Comparison of ENCODE assay signal across 8 cellular contexts in genomic region chr6:11207199-11207968, GRCh38. TPM values are rescaled to one million over a fixed set of nuclear protein-coding genes. Genes with fewer than 3 reads are reported as not detected.
DNase-seq lines count a peak whose midpoint lies in the region; ATAC-seq and TF ChIP-seq lines count a peak whose summit lies in the region.

No MANE protein-coding gene starts in this region.

- H3K36me3 ChIP-seq in Panc1 (ENCODE audit: control insufficient read depth, insufficient read depth, low read length) (no peaks in the 10 kb centered on the region), esophagus muscularis mucosa (peaks cover 0 to 56% (median 0%) of the 10 kb centered on the region in 4 donors), SJCRH30 (no peaks in the 10 kb centered on the region)

- DNase-seq in ELR (ENCODE audit: low read depth) (peak; percentile 96), Panc1 (ENCODE audit: low read depth, low spot score) (peak; percentile 87), esophagus muscularis mucosa (ENCODE audit: extremely low spot score) (no peak), SJCRH30 (no peak)

- H3K27ac ChIP-seq in Panc1 (ENCODE audit: low read length) (no peak overlapping the region), esophagus muscularis mucosa (replicated peaks in 1 of 4) (peak overlapping the region; percentile 38 to 60 (median 53)), SJCRH30 (no peak overlapping the region)

- POLR2A ChIA-PET in Panc1 (lab: Charles Lee): no interaction called here

- H3K27ac Mint-ChIP-seq in nephron: peak overlapping the region; percentile 20 to 76 (median 37)

- in situ Hi-C loops in Panc1 (cut with HindIII; ENCODE audit: low pct_unique_long_range_greater_than_20kb, low sequenced_read_pairs): no loop called here

- peaks cover 41% of the 10 kb centered on the region for H3K36me3 Mint-ChIP-seq in nephron (ENCODE audit: low read depth)

- H3K4me1 ChIP-seq in Panc1 (ENCODE audit: control insufficient read depth, insufficient read depth, low read length): no peaks in the 10 kb centered on the region
- peaks cover 53 to 69% (median 60%) of the 10 kb centered on the region in 4 donors for H3K4me1 ChIP-seq in esophagus muscularis mucosa
- peaks cover 10% of the 10 kb centered on the region for H3K4me1 ChIP-seq in SJCRH30

- BruUV-seq in Panc1 (replicated peaks; lab: Mats Ljungman, UMichigan): no TSS peak

- no peak for TF ChIP-seq POLR2A in esophagus muscularis mucosa (IDR thresholded peaks at IDR 0.05; ENCODE audit: low read depth)

- WGBS in esophagus muscularis mucosa: 59% methylated on average over 5 of the region's 5 CpGs

- no peak overlapping the region for H3K4me3 Mint-ChIP-seq in nephron

- intact Hi-C loops in Panc1 (cut with micrococcal nuclease; ENCODE audit: unreplicated experiment): no loop called here
- intact Hi-C loops in esophagus muscularis mucosa (cut with DNase I): no loop called here

- H3K27me3 Mint-ChIP-seq in nephron (ENCODE audit: low read depth): no peaks in the 10 kb centered on the region

- peak; percentile 49; the same call in 1 of the 2 replicates for ATAC-seq in Panc1
- no peak for ATAC-seq in GM19324 (IDR thresholded peaks at IDR 0.05; ENCODE audit: low FRiP score, unreplicated experiment)
- ATAC-seq in GM19452 (IDR thresholded peaks at IDR 0.05; ENCODE audit: unreplicated experiment): no peak
- ATAC-seq in GM21447 (IDR thresholded peaks at IDR 0.05; ENCODE audit: unreplicated experiment): no peak

- no peaks in the 10 kb centered on the region for H3K9me3 Mint-ChIP-seq in nephron

- H3K9me3 ChIP-seq in Panc1 (ENCODE audit: control insufficient read depth, insufficient read depth, low read depth, low read length): no peaks in the 10 kb centered on the region
- H3K9me3 ChIP-seq in esophagus muscularis mucosa: no peaks in the 10 kb centered on the region
- no peaks in the 10 kb centered on the region for H3K9me3 ChIP-seq in SJCRH30 (replicated peaks)

- no peaks in the 10 kb centered on the region for H3K27me3 ChIP-seq in Panc1 (ENCODE audit: control insufficient read depth, insufficient read depth, low read length)
- no peaks in the 10 kb centered on the region for H3K27me3 ChIP-seq in esophagus muscularis mucosa
- no peaks in the 10 kb centered on the region for H3K27me3 ChIP-seq in SJCRH30

- CTCF ChIA-PET in Panc1 (lab: Charles Lee): no interaction called here

- no peak for TF ChIP-seq CTCF in Panc1 (IDR thresholded peaks at IDR 0.05)
- TF ChIP-seq CTCF in esophagus muscularis mucosa (IDR thresholded peaks at IDR 0.05): no peak
- TF ChIP-seq CTCF in nephron (IDR thresholded peaks at IDR 0.05; ENCODE audit: unreplicated experiment in 3 of 3): no peak

- TF ChIP-seq EP300 in esophagus muscularis mucosa (IDR thresholded peaks at IDR 0.05): peak; percentile 69

- peaks cover 41% of the 10 kb centered on the region for H3K4me1 Mint-ChIP-seq in nephron

- no peak overlapping the region for H3K4me3 ChIP-seq in Panc1 (ENCODE audit: low read depth in 2 of 2, low read length in 2 of 2)
- no peak overlapping the region for H3K4me3 ChIP-seq in esophagus muscularis mucosa
- no peak overlapping the region for H3K4me3 ChIP-seq in SJCRH30

RNA-seq across cellular contexts. Expression of gene NEDD9, which starts 25.1 kb away (rescaled TPM):
- total RNA-seq in Panc1 (2021; ENCODE audit: unreplicated experiment): 0.28 TPM
- polyA plus RNA-seq in Panc1 (2012; ENCODE audit: insufficient read length): not detected
- total RNA-seq in esophagus muscularis mucosa: 10 to 100 TPM; 18.3 to 47.2 (median 32.9) TPM
- 0.42 and 0.71 TPM in 2 replicates for total RNA-seq in SJCRH30 (2014; rRNA removed; shearing (Covaris generic))

Comparison
In these comparisons a context has a peak if more than half of its experiments do, and no peak if none do; other contexts are left out.
1. DNase-seq: peak in ELR (single experiment) and Panc1 (single experiment); none in esophagus muscularis mucosa (single experiment) and SJCRH30 (0 of 2).
2. H3K27ac ChIP-seq: peak in esophagus muscularis mucosa (4 of 4); none in Panc1 (single experiment) and SJCRH30 (single experiment).
3. RNA of gene NEDD9, which starts 25.1 kb away (total RNA-seq): 18.3 to 47.2 TPM in esophagus muscularis mucosa; 0.42 to 0.71 TPM in SJCRH30 and 0.28 TPM in Panc1 (single experiment); every median in the first group is over 10 times any median in the second.